1 cellular context compared by ENCODE assay signal in the genomic region with DNA sequence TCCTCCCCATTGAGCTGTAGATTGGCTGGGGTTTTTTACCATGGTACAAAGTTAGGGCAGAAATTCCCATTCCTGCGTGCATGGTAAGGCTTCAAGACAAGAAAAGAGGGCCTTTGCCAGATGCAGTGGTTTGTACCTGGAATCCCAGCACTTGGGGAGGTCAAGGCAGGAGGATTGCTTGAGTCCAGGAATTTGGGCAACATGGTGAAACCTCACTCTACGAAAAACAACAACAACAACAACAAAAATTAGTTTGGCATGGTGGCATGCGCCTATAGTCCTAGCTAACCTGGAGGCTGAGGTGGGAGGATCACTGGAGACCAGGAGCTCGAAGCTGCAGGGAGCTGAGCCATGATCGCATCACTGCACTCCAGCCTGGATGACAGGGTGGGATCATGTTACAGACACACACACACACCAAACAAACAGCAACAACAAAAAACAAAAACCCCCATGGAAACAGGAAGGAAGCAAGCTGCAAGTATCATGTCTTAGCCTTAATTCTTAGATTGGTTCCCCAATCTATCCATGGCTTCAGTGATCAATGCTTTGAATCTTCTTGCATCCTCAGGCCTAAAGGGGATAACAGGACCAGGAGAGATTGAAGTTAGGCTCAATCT.
TF ChIP-seq lines count a peak whose summit lies in the region.

No MANE protein-coding gene starts in this region.

TF ChIP-seq in IMR-90, 13 proteins besides CTCF, POLR2A, EP300 and RAD21 (continued from another document):
- TF ChIP-seq, protein P1, sequence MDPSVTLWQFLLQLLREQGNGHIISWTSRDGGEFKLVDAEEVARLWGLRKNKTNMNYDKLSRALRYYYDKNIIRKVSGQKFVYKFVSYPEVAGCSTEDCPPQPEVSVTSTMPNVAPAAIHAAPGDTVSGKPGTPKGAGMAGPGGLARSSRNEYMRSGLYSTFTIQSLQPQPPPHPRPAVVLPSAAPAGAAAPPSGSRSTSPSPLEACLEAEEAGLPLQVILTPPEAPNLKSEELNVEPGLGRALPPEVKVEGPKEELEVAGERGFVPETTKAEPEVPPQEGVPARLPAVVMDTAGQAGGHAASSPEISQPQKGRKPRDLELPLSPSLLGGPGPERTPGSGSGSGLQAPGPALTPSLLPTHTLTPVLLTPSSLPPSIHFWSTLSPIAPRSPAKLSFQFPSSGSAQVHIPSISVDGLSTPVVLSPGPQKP (IDR thresholded peaks at IDR 0.05; ENCODE audit: borderline replicate concordance, low read depth, low read length): no peak
- TF ChIP-seq FOS (IDR thresholded peaks at IDR 0.05; ENCODE audit: low read depth, low read length) (no peak), MAFK (IDR thresholded peaks at IDR 0.05; ENCODE audit: low read depth, low read length) (no peak), RCOR1 (IDR thresholded peaks at IDR 0.05; ENCODE audit: insufficient replicate concordance, low read length) (no peak), CHD1 (IDR thresholded peaks at IDR 0.05; ENCODE audit: low read depth, low read length) (no peak)
- TF ChIP-seq, protein P2, sequence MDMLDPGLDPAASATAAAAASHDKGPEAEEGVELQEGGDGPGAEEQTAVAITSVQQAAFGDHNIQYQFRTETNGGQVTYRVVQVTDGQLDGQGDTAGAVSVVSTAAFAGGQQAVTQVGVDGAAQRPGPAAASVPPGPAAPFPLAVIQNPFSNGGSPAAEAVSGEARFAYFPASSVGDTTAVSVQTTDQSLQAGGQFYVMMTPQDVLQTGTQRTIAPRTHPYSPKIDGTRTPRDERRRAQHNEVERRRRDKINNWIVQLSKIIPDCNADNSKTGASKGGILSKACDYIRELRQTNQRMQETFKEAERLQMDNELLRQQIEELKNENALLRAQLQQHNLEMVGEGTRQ (IDR thresholded peaks at IDR 0.05; ENCODE audit: low read depth, low read length): no peak
